13 cellular contexts compared by ENCODE assay signal in the genomic region with DNA sequence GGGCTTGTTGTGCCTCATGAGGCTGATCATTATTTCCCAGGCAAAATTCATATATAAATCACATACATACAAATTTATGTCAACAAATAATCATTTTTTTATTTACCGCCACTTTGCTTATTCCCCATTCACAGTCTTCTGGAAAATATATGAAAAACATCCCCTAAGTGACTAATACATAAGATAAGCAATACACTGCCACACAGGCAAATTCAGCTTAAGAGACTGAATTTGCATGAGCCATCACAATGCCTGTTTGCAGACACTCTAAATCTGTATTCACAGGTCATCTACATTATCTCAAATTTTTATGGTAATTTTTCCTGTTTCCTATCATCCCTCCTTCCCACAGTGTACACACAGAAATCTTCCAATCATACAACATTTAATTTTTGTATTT. TPM values are rescaled to one million over a fixed set of nuclear protein-coding genes. Genes with fewer than 3 reads are reported as not detected.
A peak's percentile ranks its signal among the peaks of the same experiment; 100 is the strongest.
DNase-seq lines count a peak whose midpoint lies in the region; ATAC-seq and TF ChIP-seq lines count a peak whose summit lies in the region.
"Had no signal": no experiment of that assay in that cellular context is flagged by ENCODE, and none has a peak within 500 bp of the region (broad histone marks: within the 10 kb centered on the region; RNA-seq: fewer than 3 reads in every experiment).

No MANE protein-coding gene starts in this region.

- H3K36me3 ChIP-seq in PC-3 (ENCODE audit: low read depth, low read length) (no peaks in the 10 kb centered on the region), ovary (no peaks in the 10 kb centered on the region)
- H3K36me3 ChIP-seq: esophagus muscularis mucosa, uterus had no signal

- H3K27me3 Mint-ChIP-seq in activated CD8-positive, alpha-beta T cell treated with anti-CD3 and anti-CD28 coated beads for 36 hours, result no peaks in the 10 kb centered on the region
- H3K27me3 Mint-ChIP-seq in activated CD8-positive, alpha-beta T cell treated with anti-CD3 and anti-CD28 coated beads, Interleukin-2, amount 10 ng/mL, durations not matched to agents 7 days and 5 days (ENCODE audit: low read depth), result no peaks in the 10 kb centered on the region
- no peaks in the 10 kb centered on the region for H3K27me3 Mint-ChIP-seq in effector memory CD8-positive, alpha-beta T cell
- H3K27me3 Mint-ChIP-seq: activated naive CD4-positive, alpha-beta T cell treated with anti-CD3 and anti-CD28 coated beads, Interleukin-2, amount 50 U/mL, for 24 hours had no signal

- peaks cover 55% of the 10 kb centered on the region for H3K4me1 ChIP-seq in PC-3 (ENCODE audit: insufficient read depth, low read length)
- peaks cover 2% of the 10 kb centered on the region for H3K4me1 ChIP-seq in ovary (ENCODE audit: insufficient read depth)
- H3K4me1 ChIP-seq: uterus had no signal

- no peak for TF ChIP-seq EP300 in ovary (IDR thresholded peaks at IDR 0.05)

- peak overlapping the region; percentile 56 for H3K4me2 ChIP-seq in PC-3 (ENCODE audit: low read length)

- H3K4me3 Mint-ChIP-seq in activated CD8-positive, alpha-beta T cell treated with anti-CD3 and anti-CD28 coated beads for 36 hours, result no peak overlapping the region
- no peak overlapping the region for H3K4me3 Mint-ChIP-seq in activated CD8-positive, alpha-beta T cell treated with anti-CD3 and anti-CD28 coated beads, Interleukin-2, amount 10 ng/mL, durations not matched to agents 7 days and 5 days
- H3K4me3 Mint-ChIP-seq in effector memory CD8-positive, alpha-beta T cell, result no peak overlapping the region
- no peak overlapping the region for H3K4me3 Mint-ChIP-seq in stimulated activated effector memory CD8-positive, alpha-beta T cell treated with anti-CD3 and anti-CD28 coated beads, Interleukin-12 subunit alpha, Interleukin-12 subunit beta, amount 100 ng/mL, for 72 hours
- H3K4me3 Mint-ChIP-seq: GM23338 had no signal

- POLR2A ChIA-PET in activated CD8-positive, alpha-beta T cell treated with anti-CD3 and anti-CD28 coated beads for 36 hours (lab: Charles Lee), result interaction anchor here (4.7 kb wide), 1 partner anchor 13 kb away, joined by 25 read pairs; a partner anchor contains a TSS
- POLR2A ChIA-PET in activated CD8-positive, alpha-beta T cell treated with anti-CD3 and anti-CD28 coated beads, Interleukin-2, amount 10 ng/mL, durations not matched to agents 7 days and 5 days (lab: Charles Lee), result interaction anchor here (0.9 to 5.0 kb wide), 2 partner anchors 13 to 146 kb away, joined by 3 to 34 read pairs; a partner anchor contains a TSS
- POLR2A ChIA-PET in PC-3 (lab: Charles Lee; ENCODE audit: unreplicated experiment), result no interaction called here

- H3K4me1 Mint-ChIP-seq in activated CD8-positive, alpha-beta T cell treated with anti-CD3 and anti-CD28 coated beads for 36 hours (ENCODE audit: low read depth), result peaks cover 78% of the 10 kb centered on the region
- peaks cover 81% of the 10 kb centered on the region for H3K4me1 Mint-ChIP-seq in activated CD8-positive, alpha-beta T cell treated with anti-CD3 and anti-CD28 coated beads, Interleukin-2, amount 10 ng/mL, durations not matched to agents 7 days and 5 days (ENCODE audit: low read depth)
- peaks cover 52 to 71% of the 10 kb centered on the region in 2 donors for H3K4me1 Mint-ChIP-seq in effector memory CD8-positive, alpha-beta T cell (ENCODE audit: low read depth in 2 of 2)
- H3K4me1 Mint-ChIP-seq in stimulated activated effector memory CD8-positive, alpha-beta T cell treated with anti-CD3 and anti-CD28 coated beads, Interleukin-12 subunit alpha, Interleukin-12 subunit beta, amount 100 ng/mL, for 72 hours, result peaks cover 83% of the 10 kb centered on the region

- DNase-seq in activated CD8-positive, alpha-beta T cell treated with anti-CD3 and anti-CD28 coated beads for 36 hours, result no peak
- no peak for DNase-seq in activated CD8-positive, alpha-beta T cell treated with anti-CD3 and anti-CD28 coated beads, Interleukin-2, amount 10 ng/mL, durations not matched to agents 7 days and 5 days
- no peak for DNase-seq in PC-3
- DNase-seq in effector memory CD8-positive, alpha-beta T cell, result no peak
- no peak for DNase-seq in stimulated activated effector memory CD8-positive, alpha-beta T cell treated with anti-CD3 and anti-CD28 coated beads, Interleukin-12 subunit alpha, Interleukin-12 subunit beta, amount 100 ng/mL, for 72 hours (ENCODE audit: low spot score in 2 of 2)
- no peak for DNase-seq in ovary
- DNase-seq in kidney tubule cell (ENCODE audit: low spot score), result no peak
- no peak for DNase-seq in C1 segment of cervical spinal cord (lab: John Stamatoyannopoulos, UW)
- DNase-seq: posterior cingulate gyrus, uterus had no signal

- no peak for ATAC-seq in activated CD8-positive, alpha-beta T cell treated with anti-CD3 and anti-CD28 coated beads for 36 hours
- no peak for ATAC-seq in activated CD8-positive, alpha-beta T cell treated with anti-CD3 and anti-CD28 coated beads, Interleukin-2, amount 10 ng/mL, durations not matched to agents 7 days and 5 days
- ATAC-seq in PC-3, result no peak; the same call in 1 of the 2 replicates
- no peak for ATAC-seq in effector memory CD8-positive, alpha-beta T cell (replicated peaks)
- ATAC-seq in stimulated activated effector memory CD8-positive, alpha-beta T cell treated with anti-CD3 and anti-CD28 coated beads, Interleukin-12 subunit alpha, Interleukin-12 subunit beta, amount 100 ng/mL, for 72 hours, result no peak

- H3K9me3 Mint-ChIP-seq in activated CD8-positive, alpha-beta T cell treated with anti-CD3 and anti-CD28 coated beads for 36 hours, result no peaks in the 10 kb centered on the region
- H3K9me3 Mint-ChIP-seq in activated CD8-positive, alpha-beta T cell treated with anti-CD3 and anti-CD28 coated beads, Interleukin-2, amount 10 ng/mL, durations not matched to agents 7 days and 5 days (ENCODE audit: insufficient read depth), result no peaks in the 10 kb centered on the region
- H3K9me3 Mint-ChIP-seq in effector memory CD8-positive, alpha-beta T cell, result no peaks in the 10 kb centered on the region
- no peaks in the 10 kb centered on the region for H3K9me3 Mint-ChIP-seq in stimulated activated effector memory CD8-positive, alpha-beta T cell treated with anti-CD3 and anti-CD28 coated beads, Interleukin-12 subunit alpha, Interleukin-12 subunit beta, amount 100 ng/mL, for 72 hours
- H3K9me3 Mint-ChIP-seq: activated naive CD4-positive, alpha-beta T cell treated with anti-CD3 and anti-CD28 coated beads, Interleukin-2, amount 50 U/mL, for 24 hours; GM23338 had no signal

- H3K9me2 ChIP-seq in PC-3 (replicated peaks; ENCODE audit: low read length), result no peaks in the 10 kb centered on the region

- peaks cover 18% of the 10 kb centered on the region for H4K20me1 ChIP-seq in PC-3 (ENCODE audit: low read length)

- H3K27me3 ChIP-seq in PC-3 (ENCODE audit: low read length), result no peaks in the 10 kb centered on the region
- no peaks in the 10 kb centered on the region for H3K27me3 ChIP-seq in ovary
- H3K27me3 ChIP-seq: esophagus muscularis mucosa, uterus had no signal

- no peak overlapping the region for H2AFZ ChIP-seq in PC-3 (ENCODE audit: low read length)
- H2AFZ ChIP-seq: GM23338 had no signal

- no peak overlapping the region for H3K4me3 ChIP-seq in PC-3 (ENCODE audit: low read length)
- H3K4me3 ChIP-seq in ovary, result no peak overlapping the region
- H3K4me3 ChIP-seq: esophagus muscularis mucosa, GM23338, uterus had no signal

- H3F3A ChIP-seq in PC-3 (ENCODE audit: low read length, unreplicated experiment), result no peaks in the 10 kb centered on the region

- no TSS peak for BruUV-seq in PC-3 (replicated peaks; lab: Mats Ljungman, UMichigan)

- TF ChIP-seq POLR2A in ovary (IDR thresholded peaks at IDR 0.05), result no peak

- CTCF ChIA-PET in activated CD8-positive, alpha-beta T cell treated with anti-CD3 and anti-CD28 coated beads for 36 hours (lab: Charles Lee), result interaction anchor here (1.1 to 3.3 kb wide), 7 partner anchors 13 to 154 kb away, joined by 3 to 28 read pairs (median 5); a partner anchor contains a TSS
- CTCF ChIA-PET in activated CD8-positive, alpha-beta T cell treated with anti-CD3 and anti-CD28 coated beads, Interleukin-2, amount 10 ng/mL, durations not matched to agents 7 days and 5 days (lab: Charles Lee), result interaction anchor here (1.0 to 3.6 kb wide), 10 partner anchors 12 to 154 kb away, joined by 3 to 27 read pairs (median 6); a partner anchor contains a TSS
- CTCF ChIA-PET in PC-3 (lab: Charles Lee), result no interaction called here

- H3K9me3 ChIP-seq in PC-3 (ENCODE audit: low read length), result no peaks in the 10 kb centered on the region
- H3K9me3 ChIP-seq in ovary, result no peaks in the 10 kb centered on the region
- H3K9me3 ChIP-seq: esophagus muscularis mucosa, uterus had no signal

- peaks cover 6% of the 10 kb centered on the region for H3K36me3 Mint-ChIP-seq in activated CD8-positive, alpha-beta T cell treated with anti-CD3 and anti-CD28 coated beads for 36 hours (ENCODE audit: low read depth)
- peaks cover 17% of the 10 kb centered on the region for H3K36me3 Mint-ChIP-seq in activated CD8-positive, alpha-beta T cell treated with anti-CD3 and anti-CD28 coated beads, Interleukin-2, amount 10 ng/mL, durations not matched to agents 7 days and 5 days (ENCODE audit: low read depth)
- H3K36me3 Mint-ChIP-seq in effector memory CD8-positive, alpha-beta T cell (ENCODE audit: insufficient read depth), result peaks cover 3% of the 10 kb centered on the region
- peaks cover 6% of the 10 kb centered on the region for H3K36me3 Mint-ChIP-seq in stimulated activated effector memory CD8-positive, alpha-beta T cell treated with anti-CD3 and anti-CD28 coated beads, Interleukin-12 subunit alpha, Interleukin-12 subunit beta, amount 100 ng/mL, for 72 hours
- H3K36me3 Mint-ChIP-seq: activated naive CD4-positive, alpha-beta T cell treated with anti-CD3 and anti-CD28 coated beads, Interleukin-2, amount 50 U/mL, for 24 hours had no signal

- 91 to 98% (median 95%) methylated on average over 1 of the region's 1 CpG for WGBS in ovary, 3 donors

- H3K27ac ChIP-seq in PC-3 (ENCODE audit: low read length) (no peak overlapping the region), ovary (no peak overlapping the region)
- H3K27ac ChIP-seq: esophagus muscularis mucosa, uterus had no signal

- no peak for TF ChIP-seq CTCF in activated CD8-positive, alpha-beta T cell treated with anti-CD3 and anti-CD28 coated beads for 36 hours (IDR thresholded peaks at IDR 0.05)
- TF ChIP-seq CTCF in PC-3 (conservative IDR thresholded peaks at IDR 0.05; ENCODE audit: low read depth, low read length), result no peak
- no peak for TF ChIP-seq CTCF in ovary (IDR thresholded peaks at IDR 0.05)

- H3K27ac Mint-ChIP-seq in activated CD8-positive, alpha-beta T cell treated with anti-CD3 and anti-CD28 coated beads for 36 hours, result peak overlapping the region; percentile 37
- H3K27ac Mint-ChIP-seq in activated CD8-positive, alpha-beta T cell treated with anti-CD3 and anti-CD28 coated beads, Interleukin-2, amount 10 ng/mL, durations not matched to agents 7 days and 5 days, result no peak overlapping the region
- peak overlapping the region; percentile 18 to 64 for H3K27ac Mint-ChIP-seq in effector memory CD8-positive, alpha-beta T cell
- H3K27ac Mint-ChIP-seq in stimulated activated effector memory CD8-positive, alpha-beta T cell treated with anti-CD3 and anti-CD28 coated beads, Interleukin-12 subunit alpha, Interleukin-12 subunit beta, amount 100 ng/mL, for 72 hours, result peak overlapping the region; percentile 27

- intact Hi-C loops in activated CD8-positive, alpha-beta T cell treated with anti-CD3 and anti-CD28 coated beads for 36 hours (cut with micrococcal nuclease), result loop anchor here (1.0 to 5.0 kb wide), 3 partner anchors 14 to 146 kb away; a partner anchor contains a TSS
- intact Hi-C loops in PC-3 (cut with micrococcal nuclease) (no loop called here), ovary (cut with DNase I) (no loop called here)

- H3K9ac ChIP-seq in PC-3 (ENCODE audit: low read length), result no peak overlapping the region

- peaks cover 96% of the 10 kb centered on the region for H3K79me2 ChIP-seq in PC-3 (ENCODE audit: low read length)

RNA-seq across cellular contexts. Expression of a gene that starts 13.2 kb away (rescaled TPM):
- 10 to 100 TPM; 44.6 to 45.7 TPM for total RNA-seq in activated CD8-positive, alpha-beta T cell treated with anti-CD3 and anti-CD28 coated beads for 36 hours
- total RNA-seq in activated CD8-positive, alpha-beta T cell treated with anti-CD3 and anti-CD28 coated beads, Interleukin-2, amount 10 ng/mL, durations not matched to agents 7 days and 5 days, result 10 to 100 TPM; 73.0 to 83.0 TPM
- total RNA-seq in PC-3 (2014; rRNA removed), result 10.5 and 11.6 TPM in 2 replicates
- 10 to 100 TPM in 6 of 7 donors, 1 to 10 TPM in 1; 8.4 to 29.1 (median 13.7) TPM for total RNA-seq in ovary
- 10 to 100 TPM in 1 of 2 donors, 1 to 10 TPM in 1; 6.0 to 11.3 TPM for polyA plus RNA-seq in ovary
